8 cellular contexts compared by ENCODE assay signal in the genomic region with DNA sequence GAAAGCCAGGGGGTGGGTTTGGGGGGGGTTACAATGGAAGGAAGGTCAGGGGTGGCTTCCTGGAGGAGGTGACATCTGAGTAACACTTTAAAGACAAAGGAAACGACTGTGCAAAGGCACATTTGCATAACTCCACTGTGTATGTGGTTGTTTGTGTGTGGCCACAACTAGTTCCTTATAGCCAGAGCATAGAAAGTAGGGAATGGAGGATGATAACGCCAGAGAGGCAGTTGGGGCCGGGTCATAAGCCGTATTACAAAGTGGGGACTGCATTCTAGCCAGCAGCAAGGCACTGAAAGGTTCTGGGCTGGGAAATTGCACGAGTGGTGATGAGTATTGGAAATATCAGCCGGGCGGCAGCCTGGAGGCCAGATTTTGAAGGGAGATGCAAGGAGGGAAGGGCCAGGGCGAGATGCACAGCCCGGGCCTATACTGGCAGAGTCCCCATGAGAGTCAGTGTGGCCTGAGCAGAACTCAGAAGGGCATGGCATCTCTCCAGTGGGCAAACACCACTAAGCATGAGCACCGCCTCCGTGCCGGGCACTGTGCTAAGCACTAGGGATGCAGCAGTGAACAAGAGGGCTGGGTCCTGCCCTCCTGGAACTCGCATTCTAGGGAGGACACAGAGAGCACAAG. TPM values are rescaled to one million over a fixed set of nuclear protein-coding genes. Genes with fewer than 3 reads are reported as not detected.
DNase-seq lines count a peak whose midpoint lies in the region; ATAC-seq and TF ChIP-seq lines count a peak whose summit lies in the region.

No MANE protein-coding gene starts in this region.

- no peaks in the 10 kb centered on the region for H3K9me3 Mint-ChIP-seq in Caco-2 (ENCODE audit: unreplicated experiment)
- H3K9me3 Mint-ChIP-seq in activated CD8-positive, alpha-beta T cell treated with anti-CD3 and anti-CD28 coated beads, Interleukin-2, amount 10 ng/mL, durations not matched to agents 7 days and 5 days (ENCODE audit: insufficient read depth) = no peaks in the 10 kb centered on the region

- TF ChIP-seq CTCF in Caco-2 (IDR thresholded peaks at IDR 0.05; ENCODE audit: insufficient read depth in 1 of 2, low read depth in 1 of 2, low read length in 1 of 2, severe bottlenecking in 1 of 2, unreplicated experiment in 1 of 2) = no peak

- H3K27me3 ChIP-seq in Caco-2 (replicated peaks; ENCODE audit: control insufficient read depth, insufficient read depth, low read length) = no peaks in the 10 kb centered on the region

- H3K27me3 Mint-ChIP-seq in Caco-2 (ENCODE audit: insufficient read depth, unreplicated experiment) = no peaks in the 10 kb centered on the region
- no peaks in the 10 kb centered on the region for H3K27me3 Mint-ChIP-seq in activated CD8-positive, alpha-beta T cell treated with anti-CD3 and anti-CD28 coated beads, Interleukin-2, amount 10 ng/mL, durations not matched to agents 7 days and 5 days (ENCODE audit: low read depth)

- DNase-seq in Caco-2 (no peak), middle frontal gyrus (ENCODE audit: extremely low spot score, low spot score) (peak; percentile 17), cerebellar nuclear complex (lab: John Stamatoyannopoulos, UW) (no peak), EL (no peak), NCI-H1092 treated with DMSO at 0.1 percent for 48 hours (lab: John Stamatoyannopoulos, UW) (no peak)
- no peak for DNase-seq in activated CD8-positive, alpha-beta T cell treated with anti-CD3 and anti-CD28 coated beads, Interleukin-2, amount 10 ng/mL, durations not matched to agents 7 days and 5 days
- no peak for DNase-seq in stimulated activated CD8-positive, alpha-beta memory T cell treated with anti-CD3 and anti-CD28 coated beads, Interleukin-4, amount 100 ng/mL, for 48 hours

- H3K4me3 Mint-ChIP-seq in Caco-2 (ENCODE audit: unreplicated experiment) = peak overlapping the region; percentile 72
- peak overlapping the region; percentile 74 for H3K4me3 Mint-ChIP-seq in activated CD8-positive, alpha-beta T cell treated with anti-CD3 and anti-CD28 coated beads, Interleukin-2, amount 10 ng/mL, durations not matched to agents 7 days and 5 days

- BruUV-seq in Caco-2 (replicated peaks; lab: Mats Ljungman, UMichigan) = no TSS peak

- peaks cover 1% of the 10 kb centered on the region for H3K36me3 ChIP-seq in Caco-2 (ENCODE audit: control insufficient read depth, insufficient read depth, low read length)

- peak; percentile 12 for ATAC-seq in HG02981 (IDR thresholded peaks at IDR 0.05; ENCODE audit: unreplicated experiment)
- peak; percentile 40 for ATAC-seq in activated CD8-positive, alpha-beta T cell treated with anti-CD3 and anti-CD28 coated beads, Interleukin-2, amount 10 ng/mL, durations not matched to agents 7 days and 5 days

- CTCF ChIA-PET in Caco-2 (lab: Charles Lee) = interaction anchor here (0.6 kb wide), 1 partner anchor 397 kb away, joined by 4 read pairs; no protein-coding TSS in a partner anchor
- CTCF ChIA-PET in activated CD8-positive, alpha-beta T cell treated with anti-CD3 and anti-CD28 coated beads, Interleukin-2, amount 10 ng/mL, durations not matched to agents 7 days and 5 days (lab: Charles Lee) = interaction anchor here (0.9 to 1.5 kb wide), 14 partner anchors 8 to 174 kb away, joined by 4 to 13 read pairs (median 6); a partner anchor contains a TSS

- no peaks in the 10 kb centered on the region for H3K9me3 ChIP-seq in Caco-2

- H3K4me3 ChIP-seq in Caco-2 (ENCODE audit: low read depth, low read length) = no peak overlapping the region

- peaks cover 43% of the 10 kb centered on the region for H3K4me1 ChIP-seq in Caco-2

- H3K4me1 Mint-ChIP-seq in Caco-2 (ENCODE audit: low read depth, unreplicated experiment) = peaks cover 46% of the 10 kb centered on the region
- peaks cover 69% of the 10 kb centered on the region for H3K4me1 Mint-ChIP-seq in activated CD8-positive, alpha-beta T cell treated with anti-CD3 and anti-CD28 coated beads, Interleukin-2, amount 10 ng/mL, durations not matched to agents 7 days and 5 days (ENCODE audit: low read depth)

- intact Hi-C loops in Caco-2 (cut with micrococcal nuclease; ENCODE audit: unreplicated experiment) = loop anchor here (1.0 kb wide), 1 partner anchor 36 kb away; a partner anchor contains a TSS

- peak overlapping the region; percentile 98 for H3K27ac Mint-ChIP-seq in Caco-2 (ENCODE audit: unreplicated experiment)
- peak overlapping the region; percentile 94 for H3K27ac Mint-ChIP-seq in activated CD8-positive, alpha-beta T cell treated with anti-CD3 and anti-CD28 coated beads, Interleukin-2, amount 10 ng/mL, durations not matched to agents 7 days and 5 days

- H3K36me3 Mint-ChIP-seq in Caco-2 (ENCODE audit: insufficient read depth, unreplicated experiment) = peaks cover 9% of the 10 kb centered on the region
- peaks cover 2% of the 10 kb centered on the region for H3K36me3 Mint-ChIP-seq in activated CD8-positive, alpha-beta T cell treated with anti-CD3 and anti-CD28 coated beads, Interleukin-2, amount 10 ng/mL, durations not matched to agents 7 days and 5 days (ENCODE audit: low read depth)

- POLR2A ChIA-PET in Caco-2 (lab: Charles Lee) = no interaction called here
- POLR2A ChIA-PET in activated CD8-positive, alpha-beta T cell treated with anti-CD3 and anti-CD28 coated beads, Interleukin-2, amount 10 ng/mL, durations not matched to agents 7 days and 5 days (lab: Charles Lee) = interaction anchor here (0.9 to 1.8 kb wide), 5 partner anchors 8 to 109 kb away, joined by 3 to 9 read pairs (median 5); a partner anchor contains a TSS

RNA-seq across cellular contexts. Expression of a gene that starts 33.6 kb away (rescaled TPM):
- 18.2 and 19.3 TPM in 2 replicates for total RNA-seq in Caco-2 (2022)
- 1 to 10 TPM; 5.7 to 6.4 TPM for total RNA-seq in activated CD8-positive, alpha-beta T cell treated with anti-CD3 and anti-CD28 coated beads, Interleukin-2, amount 10 ng/mL, durations not matched to agents 7 days and 5 days

RNA-seq across cellular contexts. Expression of a gene that starts 36.1 kb away (rescaled TPM):
- total RNA-seq in Caco-2 (2022) = 96.4 and 103 TPM in 2 replicates
- 100 to 1,000 TPM; 137 to 139 TPM for total RNA-seq in activated CD8-positive, alpha-beta T cell treated with anti-CD3 and anti-CD28 coated beads, Interleukin-2, amount 10 ng/mL, durations not matched to agents 7 days and 5 days

RNA-seq across cellular contexts. Expression of a gene that starts 49.9 kb away (rescaled TPM):
- 5.6 and 7.1 TPM in 2 replicates for total RNA-seq in Caco-2 (2022)
- total RNA-seq in activated CD8-positive, alpha-beta T cell treated with anti-CD3 and anti-CD28 coated beads, Interleukin-2, amount 10 ng/mL, durations not matched to agents 7 days and 5 days = 10 to 100 TPM; 13.6 to 15.0 TPM
